ENCODE assay signal across 9 cellular contexts in the genomic region with DNA sequence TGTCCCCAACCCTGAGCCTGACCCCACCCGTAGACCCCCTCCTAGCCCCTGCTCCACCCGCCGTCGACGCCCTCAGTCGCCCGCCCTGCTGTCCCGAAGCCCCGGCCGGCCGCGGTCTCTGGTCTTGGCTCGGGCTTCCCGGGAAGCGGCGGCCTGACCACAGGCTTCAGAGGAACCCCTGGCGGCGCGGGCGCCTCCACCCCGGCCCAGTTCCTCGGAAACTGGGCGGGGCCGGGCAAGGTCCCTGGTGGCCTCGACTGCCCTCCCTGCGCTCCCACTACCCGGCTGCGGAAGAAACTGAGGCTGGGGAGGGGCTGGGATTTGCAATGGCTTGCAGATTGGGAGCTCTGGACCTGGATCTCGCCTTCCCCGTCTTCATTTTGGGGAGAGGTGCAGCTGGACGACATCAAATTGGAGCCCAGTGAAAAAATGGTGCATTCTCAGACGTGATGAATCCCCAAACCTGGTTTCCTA. TPM values are rescaled to one million over a fixed set of nuclear protein-coding genes. Genes with fewer than 3 reads are reported as not detected.
DNase-seq lines count a peak whose midpoint lies in the region; TF ChIP-seq lines count a peak whose summit lies in the region.
"Had no signal": no experiment of that assay in that cellular context is flagged by ENCODE, and none has a peak within 500 bp of the region (broad histone marks: within the 10 kb centered on the region; RNA-seq: fewer than 3 reads in every experiment).

No MANE protein-coding gene starts in this region.

- DNase-seq in EH (ENCODE audit: low read depth) (peak; percentile 74), NCI-H69 (lab: John Stamatoyannopoulos, UW) (peak; percentile 73), astrocyte of the cerebellum (ENCODE audit: low read depth) (no peak), hepatocyte (ENCODE audit: low spot score) (peak; percentile 82), sigmoid colon (peak; percentile 82), NCI-H1092 treated with DMSO at 0.1 percent for 48 hours (lab: John Stamatoyannopoulos, UW) (no peak), COLO829 (ENCODE audit: low spot score) (no peak), SIG-M5 (lab: John Stamatoyannopoulos, UW) (no peak)

- no peak for TF ChIP-seq EP300 in sigmoid colon (IDR thresholded peaks at IDR 0.05)

- H3K9me2 ChIP-seq in hepatocyte (replicated peaks; ENCODE audit: insufficient read depth): no peaks in the 10 kb centered on the region

- no peaks in the 10 kb centered on the region for H3K27me3 ChIP-seq in hepatocyte
- H3K27me3 ChIP-seq in sigmoid colon: no peaks in the 10 kb centered on the region

- H4K20me1 ChIP-seq in hepatocyte (ENCODE audit: insufficient read depth, poor library complexity, severe bottlenecking): peaks cover 35% of the 10 kb centered on the region

- WGBS in hepatocyte (ENCODE audit: low lambda C conversion rate, missing lambda C conversion rate): 2% methylated on average over 27 of the region's 32 CpGs
- 0 to 1% methylated on average over 32 of the region's 32 CpGs for WGBS in sigmoid colon, 2 donors

- no peaks in the 10 kb centered on the region for H3K9me3 ChIP-seq in hepatocyte (ENCODE audit: low read depth)
- no peaks in the 10 kb centered on the region for H3K9me3 ChIP-seq in sigmoid colon

- no peaks in the 10 kb centered on the region for H3K36me3 ChIP-seq in hepatocyte (replicated peaks; ENCODE audit: insufficient read depth, low read depth)
- H3K36me3 ChIP-seq in sigmoid colon: no peaks in the 10 kb centered on the region

- intact Hi-C loops in sigmoid colon (cut with DNase I): loop anchor here (2.0 to 10.0 kb wide), 5 partner anchors 92 to 512 kb away; a partner anchor contains a TSS

- in situ Hi-C loops in astrocyte of the cerebellum (cut with HindIII; ENCODE audit: low sequenced_read_pairs): no loop called here

- H3K4me2 ChIP-seq in hepatocyte: peak overlapping the region; percentile 100

- H3K4me1 ChIP-seq in hepatocyte (ENCODE audit: insufficient read depth) (peaks cover 14% of the 10 kb centered on the region), sigmoid colon (peaks cover 0 to 46% (median 27%) of the 10 kb centered on the region in 4 donors)

- peaks cover 31% of the 10 kb centered on the region for H3K79me2 ChIP-seq in hepatocyte

- H3K27ac ChIP-seq in hepatocyte: peak overlapping the region; percentile 100
- H3K27ac ChIP-seq in sigmoid colon: peak overlapping the region; percentile 90 to 99 (median 94)

- H2AFZ ChIP-seq in hepatocyte: peak overlapping the region; percentile 86

- TF ChIP-seq CTCF in astrocyte of the cerebellum (IDR thresholded peaks at IDR 0.05; ENCODE audit: low read depth, low read length, missing control alignments) (no peak), hepatocyte (IDR thresholded peaks at IDR 0.05; ENCODE audit: poor library complexity) (no peak), sigmoid colon (IDR thresholded peaks at IDR 0.05) (no peak)

- no peak for TF ChIP-seq POLR2A in sigmoid colon (IDR thresholded peaks at IDR 0.05)

- H3K4me3 ChIP-seq in astrocyte of the cerebellum (ENCODE audit: low read depth, low read length): peak overlapping the region; percentile 74
- H3K4me3 ChIP-seq in hepatocyte: peak overlapping the region; percentile 93
- H3K4me3 ChIP-seq in sigmoid colon: peak overlapping the region; percentile 78 to 88 (median 84)

RNA-seq across cellular contexts. Expression of a gene that starts 0.7 kb away (rescaled TPM):
- total RNA-seq in hepatocyte (9.0 and 13.1 TPM in 2 replicates), sigmoid colon (1 to 10 TPM in 3 of 4 donors, under 1 TPM in 1; 0.66 to 8.8 (median 3.4) TPM)
- polyA plus RNA-seq in hepatocyte (18.6 and 33.5 TPM in 2 replicates), sigmoid colon (10 to 100 TPM in 1 of 3 donors, 1 to 10 TPM in 1, not detected in 1; 3.9 to 26.4 TPM)

RNA-seq across cellular contexts. Expression of a gene that starts 12.4 kb away (rescaled TPM):
- total RNA-seq in hepatocyte (not detected in 2 replicates), sigmoid colon (not detected)
- polyA plus RNA-seq in hepatocyte (not detected in 2 replicates), sigmoid colon (not detected)
- total RNA-seq: subcutaneous adipose tissue had no signal

RNA-seq across cellular contexts. Expression of a gene that starts 16.7 kb away (rescaled TPM):
- not detected in 2 replicates for total RNA-seq in hepatocyte
- polyA plus RNA-seq in hepatocyte: not detected in 2 replicates
- not detected for total RNA-seq in sigmoid colon
- not detected for polyA plus RNA-seq in sigmoid colon
- total RNA-seq: subcutaneous adipose tissue had no signal

RNA-seq across cellular contexts. Expression of a gene that starts 19.6 kb away (rescaled TPM):
- total RNA-seq in hepatocyte: not detected in 2 replicates
- not detected in 2 replicates for polyA plus RNA-seq in hepatocyte
- total RNA-seq in sigmoid colon: not detected
- not detected for polyA plus RNA-seq in sigmoid colon
- total RNA-seq: subcutaneous adipose tissue had no signal

RNA-seq across cellular contexts. Expression of a gene that starts 24.4 kb away (rescaled TPM):
- not detected in 2 replicates for total RNA-seq in hepatocyte
- polyA plus RNA-seq in hepatocyte: not detected in 2 replicates
- total RNA-seq in sigmoid colon: not detected
- polyA plus RNA-seq in sigmoid colon: not detected
- total RNA-seq: subcutaneous adipose tissue had no signal

Comparison
In these comparisons a context has a peak if more than half of its experiments do, and no peak if none do; other contexts are left out.
1. DNase-seq: peak in EH (single experiment), NCI-H69 (single experiment), hepatocyte (single experiment) and sigmoid colon (single experiment); none in astrocyte of the cerebellum (single experiment), NCI-H1092 treated with DMSO at 0.1 percent for 48 hours (single experiment), COLO829 (single experiment) and SIG-M5 (single experiment).
2. Peak in every context shown above with its lines, with median percentiles within 50 percentile points of each other: H3K4me3 ChIP-seq.